ENCODE assay signal across 8 cellular contexts in genomic region chr1:202625416-202626360, GRCh38.
DNase-seq lines count a peak whose midpoint lies in the region; ATAC-seq and TF ChIP-seq lines count a peak whose summit lies in the region.

No MANE protein-coding gene starts in this region.

- in situ Hi-C loops in HAP-1 (cut with MboI; ENCODE audit: low sequenced_read_pairs): no loop called here

- no peaks in the 10 kb centered on the region for H3K4me1 ChIP-seq in HAP-1

- H3K4me3 ChIP-seq in HAP-1 (no peak overlapping the region), dorsolateral prefrontal cortex (no peak overlapping the region)

- peak; percentile 45 for DNase-seq in DMS153 (lab: John Stamatoyannopoulos, UW)
- peak; percentile 53 to 85 for DNase-seq in HAP-1 (ENCODE audit: low spot score in 2 of 2)
- peak; percentile 43 for DNase-seq in NCI-H345 (lab: John Stamatoyannopoulos, UW)
- peak; percentile 73 for DNase-seq in activated CD4-positive, alpha-beta T cell treated with anti-CD3 and anti-CD28 coated beads for 48 hours
- peak in 9 of 10 donors; percentile 29 to 73 (median 58) for DNase-seq in dorsolateral prefrontal cortex
- peak; percentile 47 for DNase-seq in medulla oblongata (ENCODE audit: extremely low spot score)
- peak; percentile 51 to 79 for DNase-seq in stimulated activated effector memory CD8-positive, alpha-beta T cell treated with anti-CD3 and anti-CD28 coated beads, Interleukin-12 subunit alpha, Interleukin-12 subunit beta, amount 100 ng/mL, for 72 hours (ENCODE audit: low spot score in 2 of 2)

- H3K27ac Mint-ChIP-seq in stimulated activated effector memory CD8-positive, alpha-beta T cell treated with anti-CD3 and anti-CD28 coated beads, Interleukin-12 subunit alpha, Interleukin-12 subunit beta, amount 100 ng/mL, for 72 hours: no peak overlapping the region

- no peaks in the 10 kb centered on the region for H3K9me3 ChIP-seq in HAP-1

- no peaks in the 10 kb centered on the region for H3K36me3 Mint-ChIP-seq in stimulated activated effector memory CD8-positive, alpha-beta T cell treated with anti-CD3 and anti-CD28 coated beads, Interleukin-12 subunit alpha, Interleukin-12 subunit beta, amount 100 ng/mL, for 72 hours

- peak; percentile 86 for ATAC-seq in stimulated activated effector memory CD8-positive, alpha-beta T cell treated with anti-CD3 and anti-CD28 coated beads, Interleukin-12 subunit alpha, Interleukin-12 subunit beta, amount 100 ng/mL, for 72 hours
- ATAC-seq in GM18870 (IDR thresholded peaks at IDR 0.05; ENCODE audit: unreplicated experiment): no peak

- intact Hi-C loops in dorsolateral prefrontal cortex (cut with DNase I): no loop called here

- H3K27ac ChIP-seq in dorsolateral prefrontal cortex: no peak overlapping the region

- H3K9me3 Mint-ChIP-seq in stimulated activated effector memory CD8-positive, alpha-beta T cell treated with anti-CD3 and anti-CD28 coated beads, Interleukin-12 subunit alpha, Interleukin-12 subunit beta, amount 100 ng/mL, for 72 hours: no peaks in the 10 kb centered on the region

- H3K27me3 ChIP-seq in HAP-1 (ENCODE audit: low read depth) (no peaks in the 10 kb centered on the region), dorsolateral prefrontal cortex (peaks cover 0 to 8% (median 0%) of the 10 kb centered on the region in 45 donors)

- peaks cover 36% of the 10 kb centered on the region for H3K4me1 Mint-ChIP-seq in stimulated activated effector memory CD8-positive, alpha-beta T cell treated with anti-CD3 and anti-CD28 coated beads, Interleukin-12 subunit alpha, Interleukin-12 subunit beta, amount 100 ng/mL, for 72 hours

- no peaks in the 10 kb centered on the region for H3K36me3 ChIP-seq in HAP-1 (replicated peaks)

- H3K4me3 Mint-ChIP-seq in stimulated activated effector memory CD8-positive, alpha-beta T cell treated with anti-CD3 and anti-CD28 coated beads, Interleukin-12 subunit alpha, Interleukin-12 subunit beta, amount 100 ng/mL, for 72 hours: no peak overlapping the region

- TF ChIP-seq CTCF in dorsolateral prefrontal cortex (IDR thresholded peaks at IDR 0.05 in 54 of 56, conservative IDR thresholded peaks at IDR 0.05 in 2 of 56; ENCODE audit: low read depth in 1 of 56, partially characterized antibody in 56 of 56): peak in 53 of 56 donors; percentile 28 to 74 (median 61)
